ENCODE assay signal across 2 cellular contexts in genomic region chr6:122747573-122747972, GRCh38.
TF ChIP-seq lines count a peak whose summit lies in the region.

No MANE protein-coding gene starts in this region.

TF ChIP-seq in GM12891, 5 proteins besides CTCF, POLR2A, EP300 and RAD21:
- TF ChIP-seq POU2F2 (IDR thresholded peaks at IDR 0.05; ENCODE audit: low read depth, low read length) (no peak), TAF1 (IDR thresholded peaks at IDR 0.05; ENCODE audit: low read depth, low read length) (no peak), SPI1 (IDR thresholded peaks at IDR 0.05; ENCODE audit: low read depth, low read length) (peak; percentile 96), POLR2AphosphoS5 (IDR thresholded peaks at IDR 0.05; ENCODE audit: low read depth, low read length) (no peak), PAX5 (IDR thresholded peaks at IDR 0.05; ENCODE audit: insufficient read depth, low read length, severe bottlenecking) (no peak)

TF ChIP-seq in K562, 482 proteins besides CTCF, POLR2A, EP300 and RAD21:
- TF ChIP-seq DIDO1 (tag; IDR thresholded peaks at IDR 0.05; ENCODE audit: low read depth) (no peak), SPI1 (IDR thresholded peaks at IDR 0.05; ENCODE audit: borderline replicate concordance, low read depth, low read length) (peak; percentile 95), EGR1 (conservative IDR thresholded peaks at IDR 0.05) (no peak)
